Comparison of ENCODE assay signal across 13 cellular contexts in genomic region chr1:63537940-63538339, GRCh38. TPM values are rescaled to one million over a fixed set of nuclear protein-coding genes. Genes with fewer than 3 reads are reported as not detected.
DNase-seq lines count a peak whose midpoint lies in the region; ATAC-seq, FAIRE-seq and TF ChIP-seq lines count a peak whose summit lies in the region.
"Had no signal": no experiment of that assay in that cellular context is flagged by ENCODE, and none has a peak within 500 bp of the region (broad histone marks: within the 10 kb centered on the region; RNA-seq: fewer than 3 reads in every experiment).

No MANE protein-coding gene starts in this region.

- no peak overlapping the region for H3K27ac ChIP-seq in CD8-positive, alpha-beta memory T cell (ENCODE audit: low read depth, low read length)
- H3K27ac ChIP-seq: BLaER1 treated with 17β-estradiol and CSF1 and Interleukin-3, amounts not matched to agents 10 nM and 100 nM; neutrophil had no signal

- no peak for FAIRE-seq in HTR-8/SVneo (lab: Jason Lieb, UNC)

- ATAC-seq in GM21526 (IDR thresholded peaks at IDR 0.05; ENCODE audit: low FRiP score, unreplicated experiment): no peak
- ATAC-seq: stimulated activated naive CD8-positive, alpha-beta T cell treated with anti-CD3 and anti-CD28 coated beads, Interleukin-15, Interleukin-2, amounts not matched to agents 100 U/mL and 50 U/mL, for 24 hours had no signal

- H3K4me3 ChIP-seq in CD8-positive, alpha-beta memory T cell (ENCODE audit: low read length): no peak overlapping the region
- H3K4me3 ChIP-seq: BLaER1 treated with 17β-estradiol and CSF1 and Interleukin-3, amounts not matched to agents 10 nM and 100 nM had no signal

- POLR2A ChIA-PET in CD8-positive, alpha-beta memory T cell (lab: Charles Lee): no interaction called here

- peaks cover 4% of the 10 kb centered on the region for H3K9me3 Mint-ChIP-seq in progenitor cell of endocrine pancreas (ENCODE audit: low read depth)
- no peaks in the 10 kb centered on the region for H3K9me3 Mint-ChIP-seq in CD8-positive, alpha-beta memory T cell
- H3K9me3 Mint-ChIP-seq: IgD-negative memory B cell had no signal

- no peaks in the 10 kb centered on the region for H3K9me3 ChIP-seq in CD8-positive, alpha-beta memory T cell (ENCODE audit: low read length)
- H3K9me3 ChIP-seq: BLaER1 treated with 17β-estradiol and CSF1 and Interleukin-3, amounts not matched to agents 10 nM and 100 nM; neutrophil had no signal

- no peak overlapping the region for H3K4me3 Mint-ChIP-seq in progenitor cell of endocrine pancreas (ENCODE audit: low read depth)
- no peak overlapping the region for H3K4me3 Mint-ChIP-seq in CD8-positive, alpha-beta memory T cell
- H3K4me3 Mint-ChIP-seq: IgD-negative memory B cell had no signal

- peaks cover 13% of the 10 kb centered on the region for H3K36me3 Mint-ChIP-seq in progenitor cell of endocrine pancreas (ENCODE audit: insufficient read depth)
- H3K36me3 Mint-ChIP-seq in CD8-positive, alpha-beta memory T cell: peaks cover 0 to 24% (median 4%) of the 10 kb centered on the region in 3 donors
- H3K36me3 Mint-ChIP-seq: IgD-negative memory B cell had no signal

- H3K4me1 Mint-ChIP-seq in progenitor cell of endocrine pancreas (ENCODE audit: low read depth): peaks cover 4% of the 10 kb centered on the region
- H3K4me1 Mint-ChIP-seq in CD8-positive, alpha-beta memory T cell: no peaks in the 10 kb centered on the region
- H3K4me1 Mint-ChIP-seq: IgD-negative memory B cell had no signal

- CTCF ChIA-PET in CD8-positive, alpha-beta memory T cell (lab: Charles Lee): interaction anchor here (0.9 to 2.3 kb wide), 4 partner anchors 9 to 696 kb away, joined by 3 to 9 read pairs (median 4); no protein-coding TSS in a partner anchor

- no peaks in the 10 kb centered on the region for H3K27me3 Mint-ChIP-seq in progenitor cell of endocrine pancreas
- H3K27me3 Mint-ChIP-seq in CD8-positive, alpha-beta memory T cell: no peaks in the 10 kb centered on the region
- H3K27me3 Mint-ChIP-seq: IgD-negative memory B cell had no signal

- peak; percentile 14 for DNase-seq in NCI-H2227 (lab: John Stamatoyannopoulos, UW; ENCODE audit: unreplicated experiment)
- no peak for DNase-seq in NCI-H2227 treated with DMSO at 0.1 percent for 48 hours (lab: John Stamatoyannopoulos, UW)
- DNase-seq in NCI-H1694 (lab: John Stamatoyannopoulos, UW): peak; percentile 46
- DNase-seq in dermis blood vessel endothelial cell: peak; percentile 50
- DNase-seq in progenitor cell of endocrine pancreas (ENCODE audit: low spot score, unreplicated experiment): no peak
- DNase-seq in HTR-8/SVneo (ENCODE audit: insufficient read length, low spot score): no peak
- no peak for DNase-seq in CD8-positive, alpha-beta memory T cell
- DNase-seq: effector CD8-positive, alpha-beta T cell; stimulated activated naive CD8-positive, alpha-beta T cell treated with anti-CD3 and anti-CD28 coated beads, Interleukin-15, Interleukin-2, amounts not matched to agents 100 U/mL and 50 U/mL, for 24 hours had no signal

- no peak overlapping the region for H3K27ac Mint-ChIP-seq in progenitor cell of endocrine pancreas
- H3K27ac Mint-ChIP-seq in CD8-positive, alpha-beta memory T cell: no peak overlapping the region
- H3K27ac Mint-ChIP-seq: IgD-negative memory B cell had no signal

- no peaks in the 10 kb centered on the region for H3K4me1 ChIP-seq in CD8-positive, alpha-beta memory T cell (ENCODE audit: insufficient read depth, low read length)
- H3K4me1 ChIP-seq: BLaER1 treated with 17β-estradiol and CSF1 and Interleukin-3, amounts not matched to agents 10 nM and 100 nM had no signal

- peak; percentile 55 for TF ChIP-seq CTCF in progenitor cell of endocrine pancreas (IDR thresholded peaks at IDR 0.05; ENCODE audit: unreplicated experiment)

- H3K27me3 ChIP-seq in CD8-positive, alpha-beta memory T cell (ENCODE audit: insufficient read depth, low read length, poor library complexity, severe bottlenecking): no peaks in the 10 kb centered on the region
- H3K27me3 ChIP-seq: BLaER1 treated with 17β-estradiol and CSF1 and Interleukin-3, amounts not matched to agents 10 nM and 100 nM; neutrophil had no signal

- peaks cover 4% of the 10 kb centered on the region for H3K36me3 ChIP-seq in CD8-positive, alpha-beta memory T cell (ENCODE audit: insufficient read depth, low read length)
- H3K36me3 ChIP-seq: neutrophil had no signal

RNA-seq across cellular contexts. Expression of gene EFCAB7, which starts 14.6 kb away (rescaled TPM):
- total RNA-seq in dermis blood vessel endothelial cell (5.1 and 5.4 TPM in 2 replicates), progenitor cell of endocrine pancreas (13.5 and 14.6 TPM in 2 replicates)
- 1 to 10 TPM; 6.7 to 7.4 TPM for total RNA-seq in CD8-positive, alpha-beta memory T cell
- 4.5 TPM for polyA plus RNA-seq in CD8-positive, alpha-beta memory T cell

RNA-seq across cellular contexts. Expression of gene ITGB3BP, which starts 14.9 kb away (rescaled TPM):
- total RNA-seq in dermis blood vessel endothelial cell (9.7 and 21.0 TPM in 2 replicates), progenitor cell of endocrine pancreas (40.3 and 40.4 TPM in 2 replicates)
- 10 to 100 TPM; 45.0 to 49.0 TPM for total RNA-seq in CD8-positive, alpha-beta memory T cell
- 25.0 TPM for polyA plus RNA-seq in CD8-positive, alpha-beta memory T cell

RNA-seq across cellular contexts. Expression of gene PGM1, which starts 55.3 kb away (rescaled TPM):
- total RNA-seq in dermis blood vessel endothelial cell: 41.1 and 44.2 TPM in 2 replicates
- total RNA-seq in progenitor cell of endocrine pancreas: 31.1 and 34.5 TPM in 2 replicates
- 10 to 100 TPM; 28.3 to 29.0 TPM for total RNA-seq in CD8-positive, alpha-beta memory T cell
- 35.1 TPM for polyA plus RNA-seq in CD8-positive, alpha-beta memory T cell

Comparison
In these comparisons a context has a peak if more than half of its experiments do, and no peak if none do; other contexts are left out.
1. DNase-seq: peak in NCI-H2227 (single experiment), NCI-H1694 (single experiment) and dermis blood vessel endothelial cell (single experiment); none in NCI-H2227 treated with DMSO at 0.1 percent for 48 hours (single experiment), progenitor cell of endocrine pancreas (single experiment), HTR-8/SVneo (single experiment) and CD8-positive, alpha-beta memory T cell (0 of 5).